Comparison of ENCODE assay signal across 8 cellular contexts in the genomic region with DNA sequence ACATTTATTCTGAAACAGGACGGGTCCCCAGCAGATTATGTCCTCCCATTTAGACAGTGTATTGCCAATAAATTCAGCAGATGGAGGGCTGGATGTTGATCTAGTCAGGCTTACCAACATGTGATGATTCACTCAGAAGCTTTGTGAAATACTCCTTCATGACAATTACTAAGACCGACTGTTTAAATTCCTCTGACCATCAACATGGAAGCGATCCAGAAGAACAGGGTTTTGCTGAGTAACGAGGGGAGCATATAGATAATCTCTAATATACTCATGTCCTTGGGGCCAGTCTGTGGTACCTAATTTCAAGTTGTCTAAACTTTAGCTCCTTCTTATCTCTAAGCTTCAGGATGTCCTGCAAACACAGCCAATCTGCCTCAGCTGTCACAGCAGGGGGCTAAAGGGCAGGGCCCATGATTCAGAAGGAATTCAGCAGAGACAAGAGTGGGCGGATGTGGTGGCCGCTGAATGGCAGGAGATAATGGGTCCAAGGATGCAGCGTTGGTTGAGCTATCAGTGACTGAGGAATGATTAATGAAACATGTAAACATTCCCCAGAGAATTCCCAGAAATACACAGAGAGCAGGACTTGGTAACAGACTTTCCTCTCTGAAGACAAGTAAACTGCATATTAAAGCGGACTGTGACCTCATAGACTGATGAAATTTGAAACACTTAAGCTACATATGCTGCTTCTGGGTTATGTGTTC.
DNase-seq lines count a peak whose midpoint lies in the region; ATAC-seq, FAIRE-seq and TF ChIP-seq lines count a peak whose summit lies in the region.

No MANE protein-coding gene starts in this region.

- H4K20me1 ChIP-seq in IMR-90 (ENCODE audit: insufficient read depth, low read length) = no peaks in the 10 kb centered on the region

- H2AK5ac ChIP-seq in IMR-90 (ENCODE audit: low read depth, low read length) = 0 out of 2 replicates have a peak overlapping the region, but pooled peaks have one; percentile 30

- H2BK20ac ChIP-seq in IMR-90 (ENCODE audit: low read depth, low read length) = peak overlapping the region; percentile 99

- FAIRE-seq in bronchial epithelial cell (lab: Jason Lieb, UNC) = no peak

- in situ Hi-C loops in IMR-90 (cut with MboI; ENCODE audit: low sequenced_read_pairs) = no loop called here

- peak overlapping the region; percentile 99 for H3K18ac ChIP-seq in IMR-90 (ENCODE audit: low read depth, low read length)

- H3K27me3 ChIP-seq in IMR-90 (ENCODE audit: control insufficient read depth, insufficient read depth, low read length) (no peaks in the 10 kb centered on the region), bronchial epithelial cell (ENCODE audit: control insufficient read depth, insufficient read depth, low read length) (no peaks in the 10 kb centered on the region), liver (ENCODE audit: control insufficient read depth in 4 of 4, insufficient read depth in 4 of 4, low read length in 3 of 4) (no peaks in the 10 kb centered on the region)

- H3K79me1 ChIP-seq in IMR-90 (ENCODE audit: low read depth in 1 of 2, low read length in 2 of 2) = 0 out of 4 replicates have a peak, but pooled peaks cover 0 to 8% of the 10 kb centered on the region in 2 experiments

- CTCF ChIA-PET in IMR-90 (lab: Yijun Ruan, JAX) = interaction anchor here (1.4 kb wide), 1 partner anchor 77 kb away, joined by 3 read pairs; no protein-coding TSS in a partner anchor
- CTCF ChIA-PET in activated CD8-positive, alpha-beta memory T cell treated with anti-CD3 and anti-CD28 coated beads, Interleukin-2, amount 10 ng/mL, durations not matched to agents 7 days and 5 days (lab: Charles Lee) = interaction anchor here (0.5 kb wide), 1 partner anchor 188 kb away, joined by 3 read pairs; no protein-coding TSS in a partner anchor

- H4K8ac ChIP-seq in IMR-90 (ENCODE audit: low read depth in 2 of 2, low read length in 2 of 2) = peak overlapping the region; percentile 65 to 96; a peak in 3 of 4 replicates

- H2BK5ac ChIP-seq in IMR-90 (ENCODE audit: low read depth, low read length, poor library complexity, severe bottlenecking) = peak overlapping the region; percentile 99

- H3K27ac ChIP-seq in IMR-90 (ENCODE audit: insufficient read depth, low read length) = peak overlapping the region; percentile 65; the same call in 1 of the 2 replicates
- H3K27ac ChIP-seq in liver (ENCODE audit: low read depth in 1 of 2, low read length in 2 of 2) = peak overlapping the region; percentile 41 to 63

- no TSS peak for BruUV-seq in IMR-90 (replicated peaks; lab: Mats Ljungman, UMichigan)

- H3K27ac Mint-ChIP-seq in activated CD8-positive, alpha-beta memory T cell treated with anti-CD3 and anti-CD28 coated beads, Interleukin-2, amount 10 ng/mL, durations not matched to agents 7 days and 5 days = no peak overlapping the region

- H3K27me3 Mint-ChIP-seq in activated CD8-positive, alpha-beta memory T cell treated with anti-CD3 and anti-CD28 coated beads, Interleukin-2, amount 10 ng/mL, durations not matched to agents 7 days and 5 days = no peaks in the 10 kb centered on the region

- no peak overlapping the region for H3K4me3 Mint-ChIP-seq in activated CD8-positive, alpha-beta memory T cell treated with anti-CD3 and anti-CD28 coated beads, Interleukin-2, amount 10 ng/mL, durations not matched to agents 7 days and 5 days

- peak overlapping the region; percentile 93; the same call in 1 of the 2 replicates for H3K23ac ChIP-seq in IMR-90 (ENCODE audit: low read depth, low read length)

- TF ChIP-seq POLR2A in IMR-90 (IDR thresholded peaks at IDR 0.05; ENCODE audit: low read depth, low read length) = no peak

- TF ChIP-seq RAD21 in IMR-90 (IDR thresholded peaks at IDR 0.05; ENCODE audit: low read length) (peak; percentile 25), liver (IDR thresholded peaks at IDR 0.05) (peak; percentile 48 to 55)

- peaks cover 9% of the 10 kb centered on the region for H3K4me1 Mint-ChIP-seq in activated CD8-positive, alpha-beta memory T cell treated with anti-CD3 and anti-CD28 coated beads, Interleukin-2, amount 10 ng/mL, durations not matched to agents 7 days and 5 days

- no peak overlapping the region for H2AK9ac ChIP-seq in IMR-90 (replicated peaks; ENCODE audit: low read depth, low read length, poor library complexity)

- peak overlapping the region; percentile 100 for H4K91ac ChIP-seq in IMR-90 (ENCODE audit: insufficient read depth, low read depth, low read length)

- H3K14ac ChIP-seq in IMR-90 (replicated peaks; ENCODE audit: low read depth, low read length) = peak overlapping the region; percentile 97; the same call in 1 of the 2 replicates

- DNase-seq in AG10803 (ENCODE audit: low read depth) = peak; percentile 99
- DNase-seq in IMR-90 = peak; percentile 100
- peak; percentile 98 for DNase-seq in bronchial epithelial cell (ENCODE audit: low read depth)
- no peak for DNase-seq in activated CD8-positive, alpha-beta memory T cell treated with anti-CD3 and anti-CD28 coated beads, Interleukin-2, amount 10 ng/mL, durations not matched to agents 7 days and 5 days
- DNase-seq in SKM-1 treated with dmso at 0.1 percent for 144 hours (lab: John Stamatoyannopoulos, UW; ENCODE audit: unreplicated experiment) = no peak
- DNase-seq in activated CD4-positive, alpha-beta T cell treated with anti-CD3 and anti-CD28 coated beads for 4 hours = no peak

- peaks cover 16% of the 10 kb centered on the region for H3K4me1 ChIP-seq in IMR-90 (ENCODE audit: control insufficient read depth, insufficient read depth, low read length)
- no peaks in the 10 kb centered on the region for H3K4me1 ChIP-seq in liver (ENCODE audit: control insufficient read depth in 4 of 4, insufficient read depth in 4 of 4, low read length in 3 of 4)

- dilution Hi-C loops in IMR-90 (cut with HindIII; ENCODE audit: low sequenced_read_pairs, unreplicated experiment) = no loop called here

- H3K4me3 ChIP-seq in AG10803 (ENCODE audit: low read length) (no peak overlapping the region), IMR-90 (ENCODE audit: insufficient read depth, low read depth, low read length) (no peak overlapping the region), bronchial epithelial cell (ENCODE audit: low read depth, low read length) (no peak overlapping the region), liver (ENCODE audit: low read depth in 1 of 3, low read length in 3 of 3) (no peak overlapping the region)

- H3K9me3 Mint-ChIP-seq in activated CD8-positive, alpha-beta memory T cell treated with anti-CD3 and anti-CD28 coated beads, Interleukin-2, amount 10 ng/mL, durations not matched to agents 7 days and 5 days (ENCODE audit: low read depth) = no peaks in the 10 kb centered on the region

- no peaks in the 10 kb centered on the region for H3K36me3 Mint-ChIP-seq in activated CD8-positive, alpha-beta memory T cell treated with anti-CD3 and anti-CD28 coated beads, Interleukin-2, amount 10 ng/mL, durations not matched to agents 7 days and 5 days

- peak overlapping the region; percentile 67 for H2AFZ ChIP-seq in IMR-90 (replicated peaks; ENCODE audit: low read length, poor library complexity)

- H3K9me3 ChIP-seq in IMR-90 (ENCODE audit: control insufficient read depth, insufficient read depth, low read length) = no peaks in the 10 kb centered on the region
- H3K9me3 ChIP-seq in liver (ENCODE audit: control insufficient read depth in 4 of 4, low read length in 3 of 4) = no peaks in the 10 kb centered on the region

- no peak for TF ChIP-seq CTCF in AG10803 (conservative IDR thresholded peaks at IDR 0.05; ENCODE audit: low read length)
- TF ChIP-seq CTCF in IMR-90 (conservative IDR thresholded peaks at IDR 0.05; ENCODE audit: low read depth, low read length) = no peak
- no peak for TF ChIP-seq CTCF in bronchial epithelial cell (IDR thresholded peaks at IDR 0.05; ENCODE audit: insufficient read depth, low read length, severe bottlenecking)
- TF ChIP-seq CTCF in liver (IDR thresholded peaks at IDR 0.05; ENCODE audit: low read depth, low read length, missing input control) = no peak

- peak overlapping the region; percentile 96; the same call in 1 of the 3 replicates for H2BK15ac ChIP-seq in IMR-90 (ENCODE audit: low read depth, low read length)

- intact Hi-C loops in IMR-90 (cut with micrococcal nuclease) = loop anchor here (1.0 to 5.0 kb wide), 4 partner anchors 45 to 128 kb away; no protein-coding TSS in a partner anchor

- peak overlapping the region; percentile 70 for H3K56ac ChIP-seq in IMR-90 (ENCODE audit: extremely low read depth, insufficient read depth, low read length)

- peak overlapping the region; percentile 52 for H3K4me2 ChIP-seq in IMR-90 (ENCODE audit: low read depth, low read length)

- no CpG with 5 or more reads among the region's 8 CpGs for WGBS in IMR-90 (ENCODE audit: extremely low coverage in 2 of 2, insufficient read length in 1 of 2), 2 experiments
- WGBS in liver = 60% methylated on average over 8 of the region's 8 CpGs

- peak overlapping the region; percentile 99 for H2BK120ac ChIP-seq in IMR-90 (ENCODE audit: low read depth, low read length)

- ATAC-seq in IMR-90 (ENCODE audit: low read depth) (peak; percentile 90), GM18511 (IDR thresholded peaks at IDR 0.05; ENCODE audit: unreplicated experiment) (no peak)
- ATAC-seq in activated CD8-positive, alpha-beta memory T cell treated with anti-CD3 and anti-CD28 coated beads, Interleukin-2, amount 10 ng/mL, durations not matched to agents 7 days and 5 days = no peak

- H4K5ac ChIP-seq in IMR-90 (ENCODE audit: low read depth, low read length) = peak overlapping the region; percentile 99

- peaks cover 8% of the 10 kb centered on the region for H3K9me1 ChIP-seq in IMR-90 (ENCODE audit: insufficient read depth, low read length)

- H3K36me3 ChIP-seq in IMR-90 (ENCODE audit: control insufficient read depth, insufficient read depth, low read length) (no peaks in the 10 kb centered on the region), bronchial epithelial cell (ENCODE audit: control insufficient read depth, insufficient read depth, low read length) (no peaks in the 10 kb centered on the region), liver (ENCODE audit: control insufficient read depth in 4 of 4, insufficient read depth in 3 of 4, low read depth in 1 of 4, low read length in 3 of 4) (no peaks in the 10 kb centered on the region)

- POLR2A ChIA-PET in IMR-90 (lab: Charles Lee; ENCODE audit: unreplicated experiment) = interaction anchor here (0.6 kb wide), 2 partner anchors 13 to 46 kb away, joined by 6 to 7 read pairs; no protein-coding TSS in a partner anchor

- H3K9ac ChIP-seq in IMR-90 (ENCODE audit: low read depth, low read length) (no peak overlapping the region), liver (ENCODE audit: low read depth in 1 of 2, low read length in 2 of 2) (peak overlapping the region in 1 of 2 donors; percentile 31)

- H3K4ac ChIP-seq in IMR-90 (ENCODE audit: low read depth, low read length) = peak overlapping the region; percentile 99

TF ChIP-seq in IMR-90, 13 proteins besides CTCF, POLR2A, EP300 and RAD21 (continues in another document):
- TF ChIP-seq MAZ (IDR thresholded peaks at IDR 0.05; ENCODE audit: borderline replicate concordance, low read depth, low read length) (peak; percentile 52), CHD1 (IDR thresholded peaks at IDR 0.05; ENCODE audit: low read depth, low read length) (peak; percentile 79; the same call in 1 of the 2 replicates)

TF ChIP-seq in liver, 16 proteins besides CTCF, POLR2A, EP300 and RAD21 (continues in another document):
- TF ChIP-seq FOXA2 (IDR thresholded peaks at IDR 0.05) = no peak

Comparison
In these comparisons a context has a peak if more than half of its experiments do, and no peak if none do; other contexts are left out.
1. DNase-seq: peak in AG10803 (single experiment), IMR-90 (single experiment) and bronchial epithelial cell (single experiment); none in activated CD8-positive, alpha-beta memory T cell treated with anti-CD3 and anti-CD28 coated beads, Interleukin-2, amount 10 ng/mL, durations not matched to agents 7 days and 5 days (single experiment), SKM-1 treated with dmso at 0.1 percent for 144 hours (single experiment) and activated CD4-positive, alpha-beta T cell treated with anti-CD3 and anti-CD28 coated beads for 4 hours (0 of 2).